In the genomic region with DNA sequence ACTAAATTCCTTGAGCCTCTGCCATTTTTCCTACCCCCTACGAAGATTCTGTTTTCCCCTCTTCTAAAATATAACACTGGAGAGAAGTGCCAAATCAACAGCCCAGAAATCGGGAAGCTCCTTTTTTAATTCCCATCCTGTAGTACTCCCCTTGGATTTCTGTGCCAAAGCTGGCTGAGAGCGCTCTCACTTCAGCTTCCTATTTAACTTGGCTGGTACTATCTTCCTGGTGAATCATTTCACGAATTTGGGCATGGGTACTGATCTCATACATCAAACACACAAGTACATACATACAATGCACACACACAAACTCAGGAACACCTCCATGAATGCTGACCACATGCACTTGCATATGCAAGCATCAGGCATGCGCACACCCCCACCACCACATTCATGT, we compare ENCODE assay signal across 25 cellular contexts.
A peak's percentile ranks its signal among the peaks of the same experiment; 100 is the strongest.
DNase-seq lines count a peak whose midpoint lies in the region; ATAC-seq, FAIRE-seq and TF ChIP-seq lines count a peak whose summit lies in the region.
"Had no signal": no experiment of that assay in that cellular context is flagged by ENCODE, and none has a peak within 500 bp of the region (broad histone marks: within the 10 kb centered on the region; RNA-seq: fewer than 3 reads in every experiment).

No MANE protein-coding gene starts in this region.

- peaks cover 3% of the 10 kb centered on the region for H3K9me1 ChIP-seq in IMR-90 (ENCODE audit: insufficient read depth, low read length)

- H4K20me1 ChIP-seq in IMR-90 (ENCODE audit: insufficient read depth, low read length) (no peaks in the 10 kb centered on the region), PC-3 (ENCODE audit: low read length) (no peaks in the 10 kb centered on the region), H1 (replicated peaks in 1 of 2; ENCODE audit: control insufficient read depth in 1 of 2, insufficient read depth in 2 of 2, low read length in 2 of 2) (no peaks in the 10 kb centered on the region)

- in situ Hi-C loops in IMR-90 (cut with MboI; ENCODE audit: low sequenced_read_pairs) = no loop called here

- H3K4me2 ChIP-seq in IMR-90 (ENCODE audit: low read depth, low read length) = no peak overlapping the region
- no peak overlapping the region for H3K4me2 ChIP-seq in PC-3 (ENCODE audit: low read length)
- H3K4me2 ChIP-seq in H1 (ENCODE audit: insufficient read depth in 1 of 2, low read depth in 2 of 2, low read length in 2 of 2) = no peak overlapping the region
- H3K4me2 ChIP-seq: A549; BLaER1 treated with 17β-estradiol and CSF1 and Interleukin-3, amounts not matched to agents 10 nM and 100 nM had no signal

- no peaks in the 10 kb centered on the region for H3K23me2 ChIP-seq in H1 (ENCODE audit: low read depth, low read length)

- H3K9me3 ChIP-seq in IMR-90 (ENCODE audit: control insufficient read depth, insufficient read depth, low read length) = no peaks in the 10 kb centered on the region
- H3K9me3 ChIP-seq in PC-3 (ENCODE audit: low read length) = no peaks in the 10 kb centered on the region
- no peaks in the 10 kb centered on the region for H3K9me3 ChIP-seq in H1 (ENCODE audit: insufficient read depth in 2 of 2, low read depth in 1 of 2, low read length in 1 of 2)
- H3K9me3 ChIP-seq: A549; BE2C; BLaER1 treated with 17β-estradiol and CSF1 and Interleukin-3, amounts not matched to agents 10 nM and 100 nM had no signal

- H3K27me3 ChIP-seq in IMR-90 (ENCODE audit: control insufficient read depth, insufficient read depth, low read length) (no peaks in the 10 kb centered on the region), PC-3 (ENCODE audit: low read length) (no peaks in the 10 kb centered on the region), H1 (replicated peaks in 1 of 4; ENCODE audit: control insufficient read depth in 3 of 4, extremely low read depth in 1 of 4, insufficient read depth in 3 of 4, low read length in 3 of 4) (no peaks in the 10 kb centered on the region)
- H3K27me3 ChIP-seq: BE2C; BLaER1 treated with 17β-estradiol and CSF1 and Interleukin-3, amounts not matched to agents 10 nM and 100 nM had no signal

- TF ChIP-seq EP300 in H1 (IDR thresholded peaks at IDR 0.05; ENCODE audit: borderline replicate concordance in 1 of 2, low read depth in 2 of 2, low read length in 2 of 2) = no peak

- peak overlapping the region; percentile 46; the same call in 1 of the 2 replicates for H3K4ac ChIP-seq in IMR-90 (ENCODE audit: low read depth, low read length)
- no peak overlapping the region for H3K4ac ChIP-seq in H1 (replicated peaks; ENCODE audit: insufficient read length, low read depth, low read length)

- H3K4me1 ChIP-seq in IMR-90 (ENCODE audit: control insufficient read depth, insufficient read depth, low read length) (peaks cover 9% of the 10 kb centered on the region), PC-3 (ENCODE audit: insufficient read depth, low read length) (no peaks in the 10 kb centered on the region), H1 (replicated peaks in 1 of 4; ENCODE audit: control insufficient read depth in 3 of 4, insufficient read depth in 4 of 4, low read length in 3 of 4) (no peaks in the 10 kb centered on the region)
- H3K4me1 ChIP-seq: BE2C had no signal

- 74% methylated on average over 3 of the region's 5 CpGs; no CpG with 5 or more reads in 1 of the 2 experiments for WGBS in IMR-90 (ENCODE audit: extremely low coverage in 2 of 2, insufficient read length in 1 of 2), 2 experiments
- 92% methylated on average over 5 of the region's 5 CpGs; no CpG with 5 or more reads in 1 of the 2 experiments for WGBS in H1 (ENCODE audit: extremely low coverage in 1 of 2, insufficient coverage in 1 of 2, insufficient read length in 1 of 2, insufficient replicate concordance in 2 of 2, low coverage in 1 of 2, low lambda C conversion rate in 2 of 2, missing lambda C conversion rate in 1 of 2), 2 experiments

- no peak overlapping the region for H3K4me3 ChIP-seq in IMR-90 (ENCODE audit: insufficient read depth, low read depth, low read length)
- H3K4me3 ChIP-seq in PC-3 (ENCODE audit: low read length) = no peak overlapping the region
- H3K4me3 ChIP-seq in H1 (ENCODE audit: extremely low read depth in 1 of 4, insufficient read depth in 2 of 4, low read depth in 3 of 4, low read length in 4 of 4) = no peak overlapping the region
- H3K4me3 ChIP-seq: A549; BLaER1 treated with 17β-estradiol and CSF1 and Interleukin-3, amounts not matched to agents 10 nM and 100 nM; GM12878; GM23248 had no signal

- H4K8ac ChIP-seq in IMR-90 (ENCODE audit: low read depth in 2 of 2, low read length in 2 of 2) = no peak overlapping the region
- no peak overlapping the region for H4K8ac ChIP-seq in H1 (ENCODE audit: extremely low read depth, insufficient read depth, low read length)

- no peak overlapping the region for H3K27ac ChIP-seq in IMR-90 (ENCODE audit: insufficient read depth, low read length)
- H3K27ac ChIP-seq in PC-3 (ENCODE audit: low read length) = no peak overlapping the region
- no peak overlapping the region for H3K27ac ChIP-seq in H1 (ENCODE audit: low read depth, low read length)
- H3K27ac ChIP-seq: A549; BLaER1 treated with 17β-estradiol and CSF1 and Interleukin-3, amounts not matched to agents 10 nM and 100 nM; GM23248 had no signal

- no peak for DNase-seq in IMR-90
- peak; percentile 25 for DNase-seq in PC-3
- no peak for DNase-seq in H1 (ENCODE audit: low read depth in 1 of 2, low spot score in 2 of 2)
- DNase-seq in urothelium cell line (ENCODE audit: low spot score) = no peak
- DNase-seq in NCI-H510A treated with DMSO at 0.1 percent for 48 hours (lab: John Stamatoyannopoulos, UW) = no peak
- DNase-seq in germinal center (ENCODE audit: low spot score) = no peak
- DNase-seq: 8988T; ACHN; AML-193; BE2C; CD4-positive, alpha-beta T cell; CD8-positive, alpha-beta memory T cell; DMS 273 treated with DMSO at 0.1 percent for 48 hours; DMS79; EL; GDM1; GM23248; HCEC 1CT had no signal

- no TSS peak for BruUV-seq in IMR-90 (replicated peaks; lab: Mats Ljungman, UMichigan)
- BruUV-seq in PC-3 (replicated peaks; lab: Mats Ljungman, UMichigan) = no TSS peak

- H2BK120ac ChIP-seq in IMR-90 (ENCODE audit: low read depth, low read length) (no peak overlapping the region), H1 (replicated peaks; ENCODE audit: low read depth, low read length) (no peak overlapping the region)

- H3K56ac ChIP-seq in IMR-90 (ENCODE audit: extremely low read depth, insufficient read depth, low read length) (no peak overlapping the region), H1 (replicated peaks; ENCODE audit: insufficient read length, low read depth, low read length) (no peak overlapping the region)

- TF ChIP-seq RAD21 in IMR-90 (IDR thresholded peaks at IDR 0.05; ENCODE audit: low read length) (no peak), H1 (IDR thresholded peaks at IDR 0.05 in 1 of 2, conservative IDR thresholded peaks at IDR 0.05 in 1 of 2; ENCODE audit: low read depth in 2 of 2, low read length in 2 of 2) (no peak)

- TF ChIP-seq POLR2A in IMR-90 (IDR thresholded peaks at IDR 0.05; ENCODE audit: low read depth, low read length) (no peak), H1 (IDR thresholded peaks at IDR 0.05; ENCODE audit: control extremely low read depth in 1 of 2, low read depth in 2 of 2, low read length in 2 of 2) (no peak)

- TF ChIP-seq CTCF in IMR-90 (conservative IDR thresholded peaks at IDR 0.05; ENCODE audit: low read depth, low read length) (no peak), PC-3 (conservative IDR thresholded peaks at IDR 0.05; ENCODE audit: low read depth, low read length) (no peak), H1 (IDR thresholded peaks at IDR 0.05; ENCODE audit: control extremely low read depth in 1 of 3, insufficient read depth in 1 of 3, low read depth in 1 of 3, low read length in 3 of 3) (no peak)

- H3K18ac ChIP-seq in IMR-90 (ENCODE audit: low read depth, low read length) (no peak overlapping the region), H1 (ENCODE audit: extremely low read depth, low read length) (no peak overlapping the region)

- H4K5ac ChIP-seq in IMR-90 (ENCODE audit: low read depth, low read length) (no peak overlapping the region), H1 (ENCODE audit: insufficient read length, low read depth, low read length) (no peak overlapping the region)

- H3K23ac ChIP-seq in IMR-90 (ENCODE audit: low read depth, low read length) (no peak overlapping the region), H1 (ENCODE audit: insufficient read length) (no peak overlapping the region)

- H3K14ac ChIP-seq in IMR-90 (replicated peaks; ENCODE audit: low read depth, low read length) (no peak overlapping the region), H1 (ENCODE audit: insufficient read length) (no peak overlapping the region)

- H2BK20ac ChIP-seq in IMR-90 (ENCODE audit: low read depth, low read length) = no peak overlapping the region
- no peak overlapping the region for H2BK20ac ChIP-seq in H1 (ENCODE audit: low read length)

- no peaks in the 10 kb centered on the region for H3F3A ChIP-seq in PC-3 (ENCODE audit: low read length, unreplicated experiment)

- ATAC-seq in IMR-90 (ENCODE audit: low read depth) (no peak), PC-3 (peak; percentile 75), GM21723 (IDR thresholded peaks at IDR 0.05; ENCODE audit: unreplicated experiment) (no peak)
- ATAC-seq: A549, GM12878 had no signal

- H2BK15ac ChIP-seq in IMR-90 (ENCODE audit: low read depth, low read length) (no peak overlapping the region), H1 (ENCODE audit: low read length) (0 out of 2 replicates have a peak overlapping the region, but pooled peaks have one; percentile 14)

- H3K36me3 ChIP-seq in IMR-90 (ENCODE audit: control insufficient read depth, insufficient read depth, low read length) (no peaks in the 10 kb centered on the region), PC-3 (ENCODE audit: low read depth, low read length) (no peaks in the 10 kb centered on the region), H1 (ENCODE audit: control insufficient read depth in 2 of 4, insufficient read depth in 4 of 4, low read length in 3 of 4) (no peaks in the 10 kb centered on the region)
- H3K36me3 ChIP-seq: BE2C had no signal

- no peaks in the 10 kb centered on the region for H3K79me2 ChIP-seq in PC-3 (ENCODE audit: low read length)
- no peaks in the 10 kb centered on the region for H3K79me2 ChIP-seq in H1 (ENCODE audit: control insufficient read depth in 1 of 2, insufficient read depth in 2 of 2, low read length in 2 of 2)

- no peak overlapping the region for H2BK12ac ChIP-seq in H1 (ENCODE audit: low read depth, low read length)

- H4K91ac ChIP-seq in IMR-90 (ENCODE audit: insufficient read depth, low read depth, low read length) (no peak overlapping the region), H1 (replicated peaks; ENCODE audit: insufficient read length, low read length) (no peak overlapping the region)

- H3K79me1 ChIP-seq in IMR-90 (ENCODE audit: low read depth in 1 of 2, low read length in 2 of 2) (no peaks in the 10 kb centered on the region), H1 (ENCODE audit: low read depth, low read length) (no peaks in the 10 kb centered on the region; the same call in 1 of the 2 replicates)

- H2BK5ac ChIP-seq in IMR-90 (ENCODE audit: low read depth, low read length, poor library complexity, severe bottlenecking) = no peak overlapping the region
- H2BK5ac ChIP-seq in H1 (ENCODE audit: low read depth, low read length) = no peak overlapping the region

- H2AK5ac ChIP-seq in IMR-90 (ENCODE audit: low read depth, low read length) = 0 out of 2 replicates have a peak overlapping the region, but pooled peaks have one; percentile 4
- H2AK5ac ChIP-seq in H1 (ENCODE audit: low read depth, low read length) = no peak overlapping the region

- H2AFZ ChIP-seq in IMR-90 (replicated peaks; ENCODE audit: low read length, poor library complexity) (no peak overlapping the region), PC-3 (ENCODE audit: low read length) (no peak overlapping the region), H1 (ENCODE audit: low read length) (no peak overlapping the region)
- H2AFZ ChIP-seq: GM23248 had no signal

- no peaks in the 10 kb centered on the region for H3K9me2 ChIP-seq in PC-3 (replicated peaks; ENCODE audit: low read length)

- H3K9ac ChIP-seq in IMR-90 (ENCODE audit: low read depth, low read length) (no peak overlapping the region), PC-3 (ENCODE audit: low read length) (no peak overlapping the region), H1 (replicated peaks in 1 of 4; ENCODE audit: extremely low read depth in 1 of 4, low read depth in 3 of 4, low read length in 3 of 4) (no peak overlapping the region)
- H3K9ac ChIP-seq: BLaER1 treated with 17β-estradiol and CSF1 and Interleukin-3, amounts not matched to agents 10 nM and 100 nM; GM23248 had no signal

- CTCF ChIA-PET in IMR-90 (lab: Yijun Ruan, JAX) (no interaction called here), PC-3 (lab: Charles Lee) (no interaction called here), H1 (lab: Charles Lee; ENCODE audit: partially characterized antibody) (interaction anchor here (0.9 to 5.7 kb wide), 3 partner anchors 9 to 334 kb away, joined by 3 to 24 read pairs (median 3); no protein-coding TSS in a partner anchor)

- H2AK9ac ChIP-seq in IMR-90 (replicated peaks; ENCODE audit: low read depth, low read length, poor library complexity) = no peak overlapping the region

- POLR2A ChIA-PET in IMR-90 (lab: Charles Lee; ENCODE audit: unreplicated experiment) (no interaction called here), PC-3 (lab: Charles Lee; ENCODE audit: unreplicated experiment) (interaction anchor here (1.0 kb wide), 1 partner anchor 14 kb away, joined by 4 read pairs; no protein-coding TSS in a partner anchor), H1 (lab: Charles Lee; ENCODE audit: partially characterized antibody) (no interaction called here)

- FAIRE-seq in H1 (lab: Jason Lieb, UNC) (no peak), urothelium cell line (lab: Jason Lieb, UNC) (peak; percentile 65)
- FAIRE-seq: A549, D721Med, GM12878, GM18507, H54 had no signal

- intact Hi-C loops in IMR-90 (cut with micrococcal nuclease) (no loop called here), PC-3 (cut with micrococcal nuclease) (loop anchor here (2.0 kb wide), 1 partner anchor 14 kb away; no protein-coding TSS in a partner anchor)

- dilution Hi-C loops in IMR-90 (cut with HindIII; ENCODE audit: low sequenced_read_pairs, unreplicated experiment) = no loop called here
